ENCODE assay signal across 13 cellular contexts in the genomic region with DNA sequence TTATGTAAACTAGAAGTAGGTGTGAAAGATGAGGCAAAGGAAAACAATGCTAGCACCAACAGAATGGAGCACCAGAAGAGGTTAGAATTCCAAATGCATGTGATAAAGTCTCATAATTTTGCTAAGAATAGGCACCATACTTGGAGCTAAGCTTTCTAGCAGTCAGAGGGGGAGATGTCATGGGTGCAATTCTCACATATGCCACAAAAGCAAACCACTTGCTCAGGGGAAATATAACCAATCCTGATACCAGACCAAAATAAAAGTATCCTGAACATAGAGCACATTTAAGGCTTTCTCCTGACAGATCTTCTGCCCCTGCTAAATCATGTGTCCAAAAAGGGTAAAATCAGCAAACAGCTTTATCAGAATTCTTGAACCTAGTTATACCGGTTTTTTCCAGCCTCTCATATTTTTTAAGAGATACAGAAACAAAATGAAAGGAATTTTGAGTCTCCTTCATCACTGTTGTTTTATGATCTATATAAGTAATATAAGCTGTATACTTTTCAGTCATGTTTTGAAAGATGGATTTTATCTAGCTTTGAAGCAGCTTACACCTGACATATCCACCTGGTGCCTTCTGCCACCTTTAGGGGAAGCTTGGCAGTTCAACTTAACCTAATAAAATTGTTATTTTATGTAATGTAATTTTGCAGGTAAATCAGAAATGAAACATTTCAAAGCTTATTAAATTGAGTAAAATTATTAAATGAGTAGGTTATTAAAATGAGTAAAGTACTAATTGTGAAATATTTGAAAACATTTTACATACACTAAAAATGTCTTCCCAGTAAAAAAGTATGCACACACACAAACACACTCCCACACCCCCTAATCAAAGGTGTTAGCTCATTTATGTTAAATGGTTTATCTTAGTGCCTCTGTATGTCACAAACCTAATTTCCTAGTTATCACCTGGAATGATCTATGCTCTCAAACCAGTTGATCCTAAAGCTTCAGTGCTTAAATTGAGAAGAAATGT. TPM values are rescaled to one million over a fixed set of nuclear protein-coding genes. Genes with fewer than 3 reads are reported as not detected.
DNase-seq lines count a peak whose midpoint lies in the region; ATAC-seq, FAIRE-seq and TF ChIP-seq lines count a peak whose summit lies in the region.
"Had no signal": no experiment of that assay in that cellular context is flagged by ENCODE, and none has a peak within 500 bp of the region (broad histone marks: within the 10 kb centered on the region; RNA-seq: fewer than 3 reads in every experiment).

No MANE protein-coding gene starts in this region.

- no peaks in the 10 kb centered on the region for H3K9me3 ChIP-seq in OCI-LY3 (ENCODE audit: insufficient read depth, low read length)
- H3K9me3 ChIP-seq: BLaER1, vagina had no signal

- no peaks in the 10 kb centered on the region for H3K79me2 ChIP-seq in OCI-LY3 (ENCODE audit: low read length)

- H3K4me1 Mint-ChIP-seq in endothelial cell (ENCODE audit: unreplicated experiment), result no peaks in the 10 kb centered on the region
- H3K4me1 Mint-ChIP-seq: naive B cell had no signal

- H3K9me3 Mint-ChIP-seq in endothelial cell (ENCODE audit: unreplicated experiment), result no peaks in the 10 kb centered on the region
- H3K9me3 Mint-ChIP-seq: naive B cell had no signal

- H3K36me3 ChIP-seq in OCI-LY3 (replicated peaks; ENCODE audit: low read depth, low read length), result no peaks in the 10 kb centered on the region
- H3K36me3 ChIP-seq: BLaER1, vagina had no signal

- no peak overlapping the region for H3K27ac Mint-ChIP-seq in endothelial cell (ENCODE audit: unreplicated experiment)
- H3K27ac Mint-ChIP-seq: naive B cell had no signal

- peak; percentile 2; the same call in 1 of the 3 replicates for TF ChIP-seq CTCF in GM12872 (IDR thresholded peaks at IDR 0.05; ENCODE audit: insufficient read depth, low read depth, low read length)
- TF ChIP-seq CTCF in OCI-LY3 (IDR thresholded peaks at IDR 0.05; ENCODE audit: low read depth, low read length), result peak; percentile 59
- TF ChIP-seq CTCF in endothelial cell (IDR thresholded peaks at IDR 0.05; ENCODE audit: unreplicated experiment), result peak; percentile 23

- peaks cover 39% of the 10 kb centered on the region for H3K27me3 ChIP-seq in OCI-LY3 (ENCODE audit: low read depth, low read length)
- H3K27me3 ChIP-seq: vagina had no signal

- peaks cover 7% of the 10 kb centered on the region; the same call in 1 of the 2 replicates for H3K4me1 ChIP-seq in OCI-LY3 (ENCODE audit: low read length)
- H3K4me1 ChIP-seq: BLaER1 had no signal

- H3K27me3 Mint-ChIP-seq in endothelial cell (ENCODE audit: unreplicated experiment), result no peaks in the 10 kb centered on the region

- no peak overlapping the region for H3K27ac ChIP-seq in OCI-LY3 (ENCODE audit: low read length)
- H3K27ac ChIP-seq: BLaER1, vagina had no signal

- H3K4me3 Mint-ChIP-seq in endothelial cell (ENCODE audit: unreplicated experiment), result no peak overlapping the region
- H3K4me3 Mint-ChIP-seq: naive B cell had no signal

- H2AFZ ChIP-seq in OCI-LY3 (ENCODE audit: low read depth, low read length), result no peak overlapping the region

- FAIRE-seq in A204.1 (lab: Jason Lieb, UNC) (peak; percentile 14), GM19239 (lab: Jason Lieb, UNC) (no peak)

- H3K36me3 Mint-ChIP-seq in endothelial cell (ENCODE audit: low read depth, unreplicated experiment), result no peaks in the 10 kb centered on the region
- H3K36me3 Mint-ChIP-seq: naive B cell had no signal

- ATAC-seq in HG03025 (IDR thresholded peaks at IDR 0.05; ENCODE audit: low FRiP score, unreplicated experiment), result no peak

- H3K4me2 ChIP-seq in OCI-LY3 (ENCODE audit: low read length), result no peak overlapping the region
- H3K4me2 ChIP-seq: BLaER1 had no signal

- no peak overlapping the region for H3K4me3 ChIP-seq in OCI-LY3 (ENCODE audit: low read length)
- H3K4me3 ChIP-seq: BLaER1, vagina had no signal

- no peak overlapping the region for H3K9ac ChIP-seq in OCI-LY3 (ENCODE audit: low read length)
- H3K9ac ChIP-seq: BLaER1 had no signal

- no peak for DNase-seq in endothelial cell (ENCODE audit: low spot score)
- no peak for DNase-seq in NCI-H226
- DNase-seq in GM19239 (ENCODE audit: insufficient read length, low spot score), result no peak
- DNase-seq in stimulated activated CD4-positive, alpha-beta T cell treated with anti-CD3 and anti-CD28 coated beads, Interleukin-2, amount 100 ng/mL, for 48 hours, result no peak
- DNase-seq: activated CD4-positive, alpha-beta T cell treated with anti-CD3 and anti-CD28 coated beads, Interleukin-2, amount 50 U/mL, for 4 hours; naive B cell had no signal

- no peaks in the 10 kb centered on the region for H4K20me1 ChIP-seq in OCI-LY3 (ENCODE audit: insufficient read depth, low read length)
- H4K20me1 ChIP-seq: BLaER1 had no signal

RNA-seq across cellular contexts. Expression of gene SPO11, which starts 2.8 kb away (rescaled TPM):
- total RNA-seq in endothelial cell (ENCODE audit: unreplicated experiment), result not detected
- total RNA-seq: cerebellum, vagina had no signal

RNA-seq across cellular contexts. Expression of gene RAE1, which starts 18.7 kb away (rescaled TPM):
- total RNA-seq in endothelial cell (ENCODE audit: unreplicated experiment), result 32.1 TPM

RNA-seq across cellular contexts. Expression of gene RBM38, which starts 58.8 kb away (rescaled TPM):
- 23.6 TPM for total RNA-seq in endothelial cell (ENCODE audit: unreplicated experiment)

Comparison
In these comparisons a context has a peak if more than half of its experiments do, and no peak if none do; other contexts are left out.
1. CTCF ChIP-seq: peak in every context shown above with its lines; median percentile 59 in OCI-LY3; 23 in endothelial cell; 2 in GM12872.